21 cellular contexts compared by ENCODE assay signal in the genomic region with DNA sequence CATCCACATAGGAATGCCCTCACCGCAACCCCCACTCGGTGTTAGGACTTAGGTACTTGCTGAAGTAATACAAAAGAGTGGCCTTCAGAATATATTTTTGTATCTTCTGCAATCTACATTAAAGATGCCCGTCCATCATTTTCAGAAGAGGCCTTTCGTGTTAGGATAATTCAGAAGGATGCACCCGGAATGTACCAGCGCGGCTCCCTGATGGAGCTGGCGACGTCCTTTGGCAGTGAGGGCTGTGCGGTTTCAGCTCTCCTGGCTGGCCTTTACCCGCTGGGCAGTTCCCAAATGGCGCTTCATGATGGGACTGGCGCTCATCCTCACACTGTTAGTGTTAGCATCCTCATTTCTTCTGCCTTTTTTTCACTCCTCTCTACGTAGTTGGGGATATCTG. TPM values are rescaled to one million over a fixed set of nuclear protein-coding genes. Genes with fewer than 3 reads are reported as not detected.
DNase-seq lines count a peak whose midpoint lies in the region; ATAC-seq and TF ChIP-seq lines count a peak whose summit lies in the region.
"Had no signal": no experiment of that assay in that cellular context is flagged by ENCODE, and none has a peak within 500 bp of the region (broad histone marks: within the 10 kb centered on the region; RNA-seq: fewer than 3 reads in every experiment).

No MANE protein-coding gene starts in this region.

- peaks cover 15% of the 10 kb centered on the region for H3K36me3 Mint-ChIP-seq in type B pancreatic cell

- no CpG with 5 or more reads among the region's 14 CpGs for WGBS in neuronal stem cell (ENCODE audit: extremely low coverage in 2 of 2, insufficient read length in 2 of 2, insufficient replicate concordance in 1 of 2), 2 donors

- no peak overlapping the region for H2BK120ac ChIP-seq in neuronal stem cell (ENCODE audit: low read depth, low read length)

- H3K79me1 ChIP-seq in neuronal stem cell (ENCODE audit: low read depth, low read length) = no peaks in the 10 kb centered on the region

- no peak overlapping the region for H3K9ac ChIP-seq in neuronal stem cell (ENCODE audit: low read depth, low read length, poor library complexity)
- H3K9ac ChIP-seq: BLaER1 treated with 17β-estradiol and CSF1 and Interleukin-3, amounts not matched to agents 10 nM and 100 nM had no signal

- no peak overlapping the region for H2AK5ac ChIP-seq in neuronal stem cell (ENCODE audit: low read depth, low read length)

- no peak overlapping the region for H4K8ac ChIP-seq in neuronal stem cell (ENCODE audit: low read depth, low read length)

- peaks cover 35% of the 10 kb centered on the region for H3K4me1 Mint-ChIP-seq in type B pancreatic cell (ENCODE audit: unreplicated experiment)

- peaks cover 4% of the 10 kb centered on the region for H3K9me3 Mint-ChIP-seq in type B pancreatic cell
- H3K9me3 Mint-ChIP-seq: stimulated activated naive CD8-positive, alpha-beta T cell treated with anti-CD3 and anti-CD28 coated beads, Interleukin-15, amount 100 ng/mL, for 72 hours; T-helper 1 cell treated with Interleukin-12 subunit alpha and Interleukin-12 subunit beta and Interleukin-4 antibody, amounts not matched to agents 30 μg/mL and 1 μg/mL, for 36 hours had no signal

- H3K4ac ChIP-seq in neuronal stem cell (ENCODE audit: low read length) = no peak overlapping the region

- H3K27ac ChIP-seq in breast epithelium (peak overlapping the region; percentile 79 to 91), neuronal stem cell (replicated peaks; ENCODE audit: low read length) (no peak overlapping the region)
- H3K27ac ChIP-seq: BLaER1 treated with 17β-estradiol and CSF1 and Interleukin-3, amounts not matched to agents 10 nM and 100 nM had no signal

- H3K27me3 ChIP-seq in breast epithelium (no peaks in the 10 kb centered on the region), neuronal stem cell (ENCODE audit: control insufficient read depth in 3 of 3, insufficient read depth in 3 of 3, low read depth in 1 of 3, low read length in 3 of 3) (peaks cover 0 to 21% (median 2%) of the 10 kb centered on the region in 3 experiments)

- H3K4me2 ChIP-seq in neuronal stem cell (ENCODE audit: insufficient read depth, low read length, poor library complexity, severe bottlenecking) = no peak overlapping the region

- DNase-seq in HFF-Myc (ENCODE audit: extremely low read depth, low read depth) (no peak), breast epithelium (ENCODE audit: low spot score in 2 of 2) (no peak), neuronal stem cell (ENCODE audit: low spot score) (no peak), type B pancreatic cell (ENCODE audit: extremely low spot score, unreplicated experiment) (peak; percentile 44), activated gamma-delta T cell treated with Interleukin-2 at 50 U/mL for 16 hours (no peak)
- no peak for DNase-seq in stimulated activated CD4-positive, alpha-beta T cell treated with anti-CD3 and anti-CD28 coated beads, Interleukin-4, amount 100 ng/mL, for 4 hours
- DNase-seq: activated naive CD4-positive, alpha-beta T cell treated with Interleukin-2 at 50 U/mL for 16 hours; DMS153; effector CD4-positive, alpha-beta T cell; H7; left cardiac atrium; NCI-H1436; NCI-H82; stimulated activated CD4-positive, alpha-beta T cell treated with anti-CD3 and anti-CD28 coated beads, Interleukin-15, amount 100 ng/mL, for 24 hours; stimulated activated naive CD8-positive, alpha-beta T cell treated with anti-CD3 and anti-CD28 coated beads, Interleukin-15, amount 100 ng/mL, for 72 hours had no signal

- H3K14ac ChIP-seq in neuronal stem cell (ENCODE audit: low read length) = no peak overlapping the region

- H2BK15ac ChIP-seq in neuronal stem cell (ENCODE audit: low read length) = no peak overlapping the region

- H3K9me3 ChIP-seq in breast epithelium (no peaks in the 10 kb centered on the region), neuronal stem cell (replicated peaks in 1 of 2; ENCODE audit: control insufficient read depth in 2 of 2, insufficient read depth in 1 of 2, low read depth in 1 of 2, low read length in 2 of 2) (peaks cover 0 to 2% of the 10 kb centered on the region in 2 donors)

- H3K4me3 ChIP-seq in HFF-Myc (replicated peaks; ENCODE audit: low read depth, low read length) = peak overlapping the region; percentile 93
- H3K4me3 ChIP-seq in breast epithelium = no peak overlapping the region
- no peak overlapping the region for H3K4me3 ChIP-seq in neuronal stem cell (ENCODE audit: low read length in 2 of 2)
- H3K4me3 ChIP-seq: BLaER1 treated with 17β-estradiol and CSF1 and Interleukin-3, amounts not matched to agents 10 nM and 100 nM had no signal

- TF ChIP-seq CTCF in HFF-Myc (IDR thresholded peaks at IDR 0.05; ENCODE audit: low read depth, low read length, missing control alignments) = no peak
- no peak for TF ChIP-seq CTCF in breast epithelium (IDR thresholded peaks at IDR 0.05)
- no peak for TF ChIP-seq CTCF in type B pancreatic cell (conservative IDR thresholded peaks at IDR 0.05)

- H4K91ac ChIP-seq in neuronal stem cell (ENCODE audit: low read depth, low read length, poor library complexity) = no peak overlapping the region

- intact Hi-C loops in breast epithelium (cut with DNase I; ENCODE audit: low total_unique reads) = no loop called here

- H2BK5ac ChIP-seq in neuronal stem cell (ENCODE audit: low read length) = no peak overlapping the region

- ATAC-seq in HG03520 (IDR thresholded peaks at IDR 0.05; ENCODE audit: unreplicated experiment) = no peak
- ATAC-seq: activated CD4-positive, CD25-positive, alpha-beta regulatory T cell treated with anti-CD3 and anti-CD28 coated beads, Interleukin-2, amount 50 U/mL, for 24 hours; stimulated activated naive CD8-positive, alpha-beta T cell treated with anti-CD3 and anti-CD28 coated beads, Interleukin-15, amount 100 ng/mL, for 72 hours had no signal

- H3K23ac ChIP-seq in neuronal stem cell (ENCODE audit: low read depth, low read length, poor library complexity) = no peak overlapping the region

- H3K4me1 ChIP-seq in breast epithelium = peaks cover 11 to 21% of the 10 kb centered on the region in 2 donors
- peaks cover 10 to 23% of the 10 kb centered on the region in 2 donors for H3K4me1 ChIP-seq in neuronal stem cell (ENCODE audit: control insufficient read depth in 2 of 2, insufficient read depth in 1 of 2, low read depth in 1 of 2, low read length in 2 of 2)

- TF ChIP-seq POLR2A in breast epithelium (IDR thresholded peaks at IDR 0.05) = no peak

- no peak overlapping the region for H3K27ac Mint-ChIP-seq in type B pancreatic cell
- H3K27ac Mint-ChIP-seq: T-helper 1 cell treated with Interleukin-12 subunit alpha and Interleukin-12 subunit beta and Interleukin-4 antibody, amounts not matched to agents 30 μg/mL and 1 μg/mL, for 36 hours had no signal

- H2BK12ac ChIP-seq in neuronal stem cell (ENCODE audit: low read length) = no peak overlapping the region

- H3K36me3 ChIP-seq in breast epithelium = no peaks in the 10 kb centered on the region
- H3K36me3 ChIP-seq in neuronal stem cell (replicated peaks in 1 of 2; ENCODE audit: control insufficient read depth in 2 of 2, insufficient read depth in 2 of 2, low read length in 2 of 2) = peaks cover 0 to 2% of the 10 kb centered on the region in 2 donors
- H3K36me3 ChIP-seq: BLaER1 treated with 17β-estradiol and CSF1 and Interleukin-3, amounts not matched to agents 10 nM and 100 nM had no signal

- H2AFZ ChIP-seq in neuronal stem cell (ENCODE audit: low read length) = no peak overlapping the region

- H3K18ac ChIP-seq in neuronal stem cell (ENCODE audit: low read length) = peak overlapping the region; percentile 51

- H3K4me3 Mint-ChIP-seq in type B pancreatic cell = no peak overlapping the region
- H3K4me3 Mint-ChIP-seq: stimulated activated naive CD8-positive, alpha-beta T cell treated with anti-CD3 and anti-CD28 coated beads, Interleukin-15, amount 100 ng/mL, for 72 hours; T-helper 1 cell treated with Interleukin-12 subunit alpha and Interleukin-12 subunit beta and Interleukin-4 antibody, amounts not matched to agents 30 μg/mL and 1 μg/mL, for 36 hours had no signal

- peaks cover 17% of the 10 kb centered on the region for H3K27me3 Mint-ChIP-seq in type B pancreatic cell

RNA-seq across cellular contexts. Expression of a gene that starts 15.3 kb away (rescaled TPM):
- total RNA-seq in breast epithelium (100 to 1,000 TPM in 2 of 3 donors, 10 to 100 TPM in 1; 38.2 to 200 (median 178) TPM), type B pancreatic cell (ENCODE audit: low replicate concordance) (0.95 and 27.3 TPM in 2 replicates)
- polyA plus RNA-seq in neuronal stem cell (2013, experiment 1 of 2) = 2.1 TPM
- polyA plus RNA-seq in neuronal stem cell (2013, experiment 2 of 2) = 2.4 TPM
- total RNA-seq: HT-29, progenitor cell of endocrine pancreas had no signal
